ENCODE assay signal across 1 cellular context in the genomic region with DNA sequence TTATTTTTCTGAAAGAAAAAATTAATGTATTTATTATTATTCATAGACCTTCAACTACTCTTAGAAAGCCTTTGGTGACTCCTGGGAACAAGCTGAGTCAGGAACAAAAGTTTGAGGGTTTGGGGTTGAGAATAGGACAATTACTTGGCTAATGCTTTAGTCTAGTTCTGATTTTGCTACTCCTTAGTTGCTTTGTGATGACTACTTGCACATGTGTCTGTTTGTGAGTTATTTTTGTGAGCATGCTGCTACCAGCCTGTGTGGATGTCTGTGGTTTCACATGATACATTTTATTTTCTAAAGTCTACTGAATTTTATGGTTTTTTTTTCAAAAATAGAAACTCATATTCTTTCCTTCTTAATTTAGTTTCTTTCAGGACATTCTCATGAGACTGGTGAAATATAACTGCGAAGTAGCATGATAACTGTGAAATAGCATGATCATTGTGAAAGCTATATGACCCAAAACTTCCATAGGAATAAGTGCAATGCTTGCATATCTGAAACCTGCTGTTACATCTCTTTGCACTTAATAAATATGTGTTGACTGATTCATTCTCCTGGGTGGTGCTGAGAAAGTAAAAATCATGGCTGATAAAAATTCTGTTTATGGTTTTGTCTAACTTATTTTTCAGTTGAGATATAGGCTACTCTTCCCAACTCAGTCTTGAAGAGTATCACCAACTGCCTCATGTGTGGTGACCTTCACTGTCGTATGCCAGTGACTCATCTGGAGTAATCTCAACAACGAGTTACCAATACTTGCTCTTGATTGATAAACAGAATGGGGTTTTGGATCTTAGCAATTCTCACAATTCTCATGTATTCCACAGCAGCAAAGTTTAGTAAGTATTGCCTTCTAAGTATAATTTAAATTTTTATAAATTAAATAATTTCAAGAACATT.
TF ChIP-seq lines count a peak whose summit lies in the region.

No MANE protein-coding gene starts in this region.

TF ChIP-seq in K562, 482 proteins besides CTCF, POLR2A, EP300 and RAD21 (continues in another document):
- TF ChIP-seq POLR3G (IDR thresholded peaks at IDR 0.05; ENCODE audit: extremely low read depth, insufficient read length, insufficient replicate concordance) (no peak), MAFF (IDR thresholded peaks at IDR 0.05; ENCODE audit: low read length) (peak; percentile 29; the same call in 1 of the 2 replicates), CCNT2 (IDR thresholded peaks at IDR 0.05; ENCODE audit: borderline replicate concordance, extremely low read depth, insufficient read length, low read depth, low read length) (peak; percentile 17), MEIS2 (IDR thresholded peaks at IDR 0.05; ENCODE audit: partially characterized antibody) (peak; percentile 58), ZNF316 (IDR thresholded peaks at IDR 0.05) (peak; percentile 78), ZNF282 (CRISPR knock-in tag; IDR thresholded peaks at IDR 0.05) (no peak), RFX1 (IDR thresholded peaks at IDR 0.05) (no peak), NFE2 (IDR thresholded peaks at IDR 0.05; ENCODE audit: low read depth) (no peak), FOXJ2 (tag; IDR thresholded peaks at IDR 0.05) (no peak), KAT7 (CRISPR knock-in tag; IDR thresholded peaks at IDR 0.05; ENCODE audit: borderline replicate concordance) (no peak), ZNF184 (CRISPR knock-in tag; IDR thresholded peaks at IDR 0.05) (no peak), ZNF780A (CRISPR knock-in tag; IDR thresholded peaks at IDR 0.05) (no peak), ZBED1 (IDR thresholded peaks at IDR 0.05) (no peak), ZNF436 (CRISPR knock-in tag; IDR thresholded peaks at IDR 0.05) (no peak), CBFA2T2 (conservative IDR thresholded peaks at IDR 0.05) (peak; percentile 50), CBFA2T3 (IDR thresholded peaks at IDR 0.05) (peak; percentile 77), C11orf30 (IDR thresholded peaks at IDR 0.05; ENCODE audit: low read depth) (peak; percentile 55; the same call in 1 of the 2 replicates), GATAD2A (IDR thresholded peaks at IDR 0.05) (no peak), RNF2 (IDR thresholded peaks at IDR 0.05) (no peak), IFI16 (CRISPR knock-in tag; IDR thresholded peaks at IDR 0.05) (no peak), ARID1B (IDR thresholded peaks at IDR 0.05) (peak; percentile 66), U2AF2 (optimal IDR thresholded peaks at IDR 0.05; ENCODE audit: low read depth, low read length) (no peak)
- TF ChIP-seq, protein P1, sequence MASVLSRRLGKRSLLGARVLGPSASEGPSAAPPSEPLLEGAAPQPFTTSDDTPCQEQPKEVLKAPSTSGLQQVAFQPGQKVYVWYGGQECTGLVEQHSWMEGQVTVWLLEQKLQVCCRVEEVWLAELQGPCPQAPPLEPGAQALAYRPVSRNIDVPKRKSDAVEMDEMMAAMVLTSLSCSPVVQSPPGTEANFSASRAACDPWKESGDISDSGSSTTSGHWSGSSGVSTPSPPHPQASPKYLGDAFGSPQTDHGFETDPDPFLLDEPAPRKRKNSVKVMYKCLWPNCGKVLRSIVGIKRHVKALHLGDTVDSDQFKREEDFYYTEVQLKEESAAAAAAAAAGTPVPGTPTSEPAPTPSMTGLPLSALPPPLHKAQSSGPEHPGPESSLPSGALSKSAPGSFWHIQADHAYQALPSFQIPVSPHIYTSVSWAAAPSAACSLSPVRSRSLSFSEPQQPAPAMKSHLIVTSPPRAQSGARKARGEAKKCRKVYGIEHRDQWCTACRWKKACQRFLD (CRISPR knock-in tag; IDR thresholded peaks at IDR 0.05), result no peak
- TF ChIP-seq, protein P2, sequence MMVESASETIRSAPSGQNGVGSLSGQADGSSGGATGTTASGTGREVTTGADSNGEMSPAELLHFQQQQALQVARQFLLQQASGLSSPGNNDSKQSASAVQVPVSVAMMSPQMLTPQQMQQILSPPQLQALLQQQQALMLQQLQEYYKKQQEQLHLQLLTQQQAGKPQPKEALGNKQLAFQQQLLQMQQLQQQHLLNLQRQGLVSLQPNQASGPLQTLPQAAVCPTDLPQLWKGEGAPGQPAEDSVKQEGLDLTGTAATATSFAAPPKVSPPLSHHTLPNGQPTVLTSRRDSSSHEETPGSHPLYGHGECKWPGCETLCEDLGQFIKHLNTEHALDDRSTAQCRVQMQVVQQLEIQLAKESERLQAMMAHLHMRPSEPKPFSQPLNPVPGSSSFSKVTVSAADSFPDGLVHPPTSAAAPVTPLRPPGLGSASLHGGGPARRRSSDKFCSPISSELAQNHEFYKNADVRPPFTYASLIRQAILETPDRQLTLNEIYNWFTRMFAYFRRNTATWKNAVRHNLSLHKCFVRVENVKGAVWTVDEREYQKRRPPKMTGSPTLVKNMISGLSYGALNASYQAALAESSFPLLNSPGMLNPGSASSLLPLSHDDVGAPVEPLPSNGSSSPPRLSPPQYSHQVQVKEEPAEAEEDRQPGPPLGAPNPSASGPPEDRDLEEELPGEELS (CRISPR knock-in tag; IDR thresholded peaks at IDR 0.05; ENCODE audit: borderline replicate concordance), result no peak
- TF ChIP-seq, protein P3, sequence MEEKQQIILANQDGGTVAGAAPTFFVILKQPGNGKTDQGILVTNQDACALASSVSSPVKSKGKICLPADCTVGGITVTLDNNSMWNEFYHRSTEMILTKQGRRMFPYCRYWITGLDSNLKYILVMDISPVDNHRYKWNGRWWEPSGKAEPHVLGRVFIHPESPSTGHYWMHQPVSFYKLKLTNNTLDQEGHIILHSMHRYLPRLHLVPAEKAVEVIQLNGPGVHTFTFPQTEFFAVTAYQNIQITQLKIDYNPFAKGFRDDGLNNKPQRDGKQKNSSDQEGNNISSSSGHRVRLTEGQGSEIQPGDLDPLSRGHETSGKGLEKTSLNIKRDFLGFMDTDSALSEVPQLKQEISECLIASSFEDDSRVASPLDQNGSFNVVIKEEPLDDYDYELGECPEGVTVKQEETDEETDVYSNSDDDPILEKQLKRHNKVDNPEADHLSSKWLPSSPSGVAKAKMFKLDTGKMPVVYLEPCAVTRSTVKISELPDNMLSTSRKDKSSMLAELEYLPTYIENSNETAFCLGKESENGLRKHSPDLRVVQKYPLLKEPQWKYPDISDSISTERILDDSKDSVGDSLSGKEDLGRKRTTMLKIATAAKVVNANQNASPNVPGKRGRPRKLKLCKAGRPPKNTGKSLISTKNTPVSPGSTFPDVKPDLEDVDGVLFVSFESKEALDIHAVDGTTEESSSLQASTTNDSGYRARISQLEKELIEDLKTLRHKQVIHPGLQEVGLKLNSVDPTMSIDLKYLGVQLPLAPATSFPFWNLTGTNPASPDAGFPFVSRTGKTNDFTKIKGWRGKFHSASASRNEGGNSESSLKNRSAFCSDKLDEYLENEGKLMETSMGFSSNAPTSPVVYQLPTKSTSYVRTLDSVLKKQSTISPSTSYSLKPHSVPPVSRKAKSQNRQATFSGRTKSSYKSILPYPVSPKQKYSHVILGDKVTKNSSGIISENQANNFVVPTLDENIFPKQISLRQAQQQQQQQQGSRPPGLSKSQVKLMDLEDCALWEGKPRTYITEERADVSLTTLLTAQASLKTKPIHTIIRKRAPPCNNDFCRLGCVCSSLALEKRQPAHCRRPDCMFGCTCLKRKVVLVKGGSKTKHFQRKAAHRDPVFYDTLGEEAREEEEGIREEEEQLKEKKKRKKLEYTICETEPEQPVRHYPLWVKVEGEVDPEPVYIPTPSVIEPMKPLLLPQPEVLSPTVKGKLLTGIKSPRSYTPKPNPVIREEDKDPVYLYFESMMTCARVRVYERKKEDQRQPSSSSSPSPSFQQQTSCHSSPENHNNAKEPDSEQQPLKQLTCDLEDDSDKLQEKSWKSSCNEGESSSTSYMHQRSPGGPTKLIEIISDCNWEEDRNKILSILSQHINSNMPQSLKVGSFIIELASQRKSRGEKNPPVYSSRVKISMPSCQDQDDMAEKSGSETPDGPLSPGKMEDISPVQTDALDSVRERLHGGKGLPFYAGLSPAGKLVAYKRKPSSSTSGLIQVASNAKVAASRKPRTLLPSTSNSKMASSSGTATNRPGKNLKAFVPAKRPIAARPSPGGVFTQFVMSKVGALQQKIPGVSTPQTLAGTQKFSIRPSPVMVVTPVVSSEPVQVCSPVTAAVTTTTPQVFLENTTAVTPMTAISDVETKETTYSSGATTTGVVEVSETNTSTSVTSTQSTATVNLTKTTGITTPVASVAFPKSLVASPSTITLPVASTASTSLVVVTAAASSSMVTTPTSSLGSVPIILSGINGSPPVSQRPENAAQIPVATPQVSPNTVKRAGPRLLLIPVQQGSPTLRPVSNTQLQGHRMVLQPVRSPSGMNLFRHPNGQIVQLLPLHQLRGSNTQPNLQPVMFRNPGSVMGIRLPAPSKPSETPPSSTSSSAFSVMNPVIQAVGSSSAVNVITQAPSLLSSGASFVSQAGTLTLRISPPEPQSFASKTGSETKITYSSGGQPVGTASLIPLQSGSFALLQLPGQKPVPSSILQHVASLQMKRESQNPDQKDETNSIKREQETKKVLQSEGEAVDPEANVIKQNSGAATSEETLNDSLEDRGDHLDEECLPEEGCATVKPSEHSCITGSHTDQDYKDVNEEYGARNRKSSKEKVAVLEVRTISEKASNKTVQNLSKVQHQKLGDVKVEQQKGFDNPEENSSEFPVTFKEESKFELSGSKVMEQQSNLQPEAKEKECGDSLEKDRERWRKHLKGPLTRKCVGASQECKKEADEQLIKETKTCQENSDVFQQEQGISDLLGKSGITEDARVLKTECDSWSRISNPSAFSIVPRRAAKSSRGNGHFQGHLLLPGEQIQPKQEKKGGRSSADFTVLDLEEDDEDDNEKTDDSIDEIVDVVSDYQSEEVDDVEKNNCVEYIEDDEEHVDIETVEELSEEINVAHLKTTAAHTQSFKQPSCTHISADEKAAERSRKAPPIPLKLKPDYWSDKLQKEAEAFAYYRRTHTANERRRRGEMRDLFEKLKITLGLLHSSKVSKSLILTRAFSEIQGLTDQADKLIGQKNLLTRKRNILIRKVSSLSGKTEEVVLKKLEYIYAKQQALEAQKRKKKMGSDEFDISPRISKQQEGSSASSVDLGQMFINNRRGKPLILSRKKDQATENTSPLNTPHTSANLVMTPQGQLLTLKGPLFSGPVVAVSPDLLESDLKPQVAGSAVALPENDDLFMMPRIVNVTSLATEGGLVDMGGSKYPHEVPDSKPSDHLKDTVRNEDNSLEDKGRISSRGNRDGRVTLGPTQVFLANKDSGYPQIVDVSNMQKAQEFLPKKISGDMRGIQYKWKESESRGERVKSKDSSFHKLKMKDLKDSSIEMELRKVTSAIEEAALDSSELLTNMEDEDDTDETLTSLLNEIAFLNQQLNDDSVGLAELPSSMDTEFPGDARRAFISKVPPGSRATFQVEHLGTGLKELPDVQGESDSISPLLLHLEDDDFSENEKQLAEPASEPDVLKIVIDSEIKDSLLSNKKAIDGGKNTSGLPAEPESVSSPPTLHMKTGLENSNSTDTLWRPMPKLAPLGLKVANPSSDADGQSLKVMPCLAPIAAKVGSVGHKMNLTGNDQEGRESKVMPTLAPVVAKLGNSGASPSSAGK (IDR thresholded peaks at IDR 0.05), result no peak; the same call in 1 of the 2 replicates
- TF ChIP-seq, protein P4, sequence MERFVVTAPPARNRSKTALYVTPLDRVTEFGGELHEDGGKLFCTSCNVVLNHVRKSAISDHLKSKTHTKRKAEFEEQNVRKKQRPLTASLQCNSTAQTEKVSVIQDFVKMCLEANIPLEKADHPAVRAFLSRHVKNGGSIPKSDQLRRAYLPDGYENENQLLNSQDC (CRISPR knock-in tag; IDR thresholded peaks at IDR 0.05), result no peak
- TF ChIP-seq, protein P5, sequence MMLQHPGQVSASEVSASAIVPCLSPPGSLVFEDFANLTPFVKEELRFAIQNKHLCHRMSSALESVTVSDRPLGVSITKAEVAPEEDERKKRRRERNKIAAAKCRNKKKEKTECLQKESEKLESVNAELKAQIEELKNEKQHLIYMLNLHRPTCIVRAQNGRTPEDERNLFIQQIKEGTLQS (IDR thresholded peaks at IDR 0.05), result peak; percentile 77
- TF ChIP-seq, protein P5 (CRISPR knock-in tag; conservative IDR thresholded peaks at IDR 0.05), result no peak
- TF ChIP-seq, protein P6, sequence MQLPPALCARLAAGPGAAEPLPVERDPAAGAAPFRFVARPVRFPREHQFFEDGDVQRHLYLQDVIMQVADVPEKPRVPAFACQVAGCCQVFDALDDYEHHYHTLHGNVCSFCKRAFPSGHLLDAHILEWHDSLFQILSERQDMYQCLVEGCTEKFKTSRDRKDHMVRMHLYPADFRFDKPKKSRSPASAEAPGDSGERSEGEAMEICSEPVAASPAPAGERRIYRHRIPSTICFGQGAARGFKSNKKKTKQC (CRISPR knock-in tag; IDR thresholded peaks at IDR 0.05), result no peak
- TF ChIP-seq, protein P7, sequence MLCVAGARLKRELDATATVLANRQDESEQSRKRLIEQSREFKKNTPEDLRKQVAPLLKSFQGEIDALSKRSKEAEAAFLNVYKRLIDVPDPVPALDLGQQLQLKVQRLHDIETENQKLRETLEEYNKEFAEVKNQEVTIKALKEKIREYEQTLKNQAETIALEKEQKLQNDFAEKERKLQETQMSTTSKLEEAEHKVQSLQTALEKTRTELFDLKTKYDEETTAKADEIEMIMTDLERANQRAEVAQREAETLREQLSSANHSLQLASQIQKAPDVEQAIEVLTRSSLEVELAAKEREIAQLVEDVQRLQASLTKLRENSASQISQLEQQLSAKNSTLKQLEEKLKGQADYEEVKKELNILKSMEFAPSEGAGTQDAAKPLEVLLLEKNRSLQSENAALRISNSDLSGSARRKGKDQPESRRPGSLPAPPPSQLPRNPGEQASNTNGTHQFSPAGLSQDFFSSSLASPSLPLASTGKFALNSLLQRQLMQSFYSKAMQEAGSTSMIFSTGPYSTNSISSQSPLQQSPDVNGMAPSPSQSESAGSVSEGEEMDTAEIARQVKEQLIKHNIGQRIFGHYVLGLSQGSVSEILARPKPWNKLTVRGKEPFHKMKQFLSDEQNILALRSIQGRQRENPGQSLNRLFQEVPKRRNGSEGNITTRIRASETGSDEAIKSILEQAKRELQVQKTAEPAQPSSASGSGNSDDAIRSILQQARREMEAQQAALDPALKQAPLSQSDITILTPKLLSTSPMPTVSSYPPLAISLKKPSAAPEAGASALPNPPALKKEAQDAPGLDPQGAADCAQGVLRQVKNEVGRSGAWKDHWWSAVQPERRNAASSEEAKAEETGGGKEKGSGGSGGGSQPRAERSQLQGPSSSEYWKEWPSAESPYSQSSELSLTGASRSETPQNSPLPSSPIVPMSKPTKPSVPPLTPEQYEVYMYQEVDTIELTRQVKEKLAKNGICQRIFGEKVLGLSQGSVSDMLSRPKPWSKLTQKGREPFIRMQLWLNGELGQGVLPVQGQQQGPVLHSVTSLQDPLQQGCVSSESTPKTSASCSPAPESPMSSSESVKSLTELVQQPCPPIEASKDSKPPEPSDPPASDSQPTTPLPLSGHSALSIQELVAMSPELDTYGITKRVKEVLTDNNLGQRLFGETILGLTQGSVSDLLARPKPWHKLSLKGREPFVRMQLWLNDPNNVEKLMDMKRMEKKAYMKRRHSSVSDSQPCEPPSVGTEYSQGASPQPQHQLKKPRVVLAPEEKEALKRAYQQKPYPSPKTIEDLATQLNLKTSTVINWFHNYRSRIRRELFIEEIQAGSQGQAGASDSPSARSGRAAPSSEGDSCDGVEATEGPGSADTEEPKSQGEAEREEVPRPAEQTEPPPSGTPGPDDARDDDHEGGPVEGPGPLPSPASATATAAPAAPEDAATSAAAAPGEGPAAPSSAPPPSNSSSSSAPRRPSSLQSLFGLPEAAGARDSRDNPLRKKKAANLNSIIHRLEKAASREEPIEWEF (CRISPR knock-in tag; IDR thresholded peaks at IDR 0.05), result 0 out of 2 replicates have a peak, but pooled peaks have one; percentile 59
